ENCODE assay signal across 18 cellular contexts in the genomic region with DNA sequence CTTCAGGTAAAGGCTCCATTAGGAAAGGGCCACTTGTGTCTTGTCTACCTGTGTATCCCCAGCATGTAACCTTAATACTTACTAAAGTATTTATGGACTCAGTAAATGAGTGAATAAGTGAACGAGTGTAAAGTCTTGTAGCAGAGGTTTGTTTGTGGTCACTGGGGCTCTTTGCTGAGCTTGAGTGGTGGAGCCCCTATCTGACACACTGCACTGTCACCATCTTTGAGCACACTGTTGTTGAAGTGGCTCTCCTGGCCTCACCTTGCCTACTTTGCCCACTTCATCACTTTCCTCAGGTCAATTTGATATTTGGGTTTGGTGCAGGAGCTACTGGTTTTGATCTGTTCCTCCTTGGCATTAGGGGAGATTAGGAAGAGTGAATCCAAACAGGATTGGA. TPM values are rescaled to one million over a fixed set of nuclear protein-coding genes. Genes with fewer than 3 reads are reported as not detected.
DNase-seq lines count a peak whose midpoint lies in the region; ATAC-seq and TF ChIP-seq lines count a peak whose summit lies in the region.
"Had no signal": no experiment of that assay in that cellular context is flagged by ENCODE, and none has a peak within 500 bp of the region (broad histone marks: within the 10 kb centered on the region; RNA-seq: fewer than 3 reads in every experiment).

No MANE protein-coding gene starts in this region.

- H3K27me3 Mint-ChIP-seq in activated T-helper 17 cell treated with anti-CD3 and anti-CD28 coated beads, Interleukin-2, amount 50 U/mL, for 72 hours = peaks cover 14% of the 10 kb centered on the region

- no peak for TF ChIP-seq CTCF in HL-60 (IDR thresholded peaks at IDR 0.05; ENCODE audit: insufficient read depth, low read length)
- no peak for TF ChIP-seq CTCF in neutrophil (IDR thresholded peaks at IDR 0.05)

- H3K36me3 ChIP-seq in neutrophil = no peaks in the 10 kb centered on the region

- H3K4me1 Mint-ChIP-seq in activated T-helper 17 cell treated with anti-CD3 and anti-CD28 coated beads, Interleukin-2, amount 50 U/mL, for 72 hours = no peaks in the 10 kb centered on the region
- H3K4me1 Mint-ChIP-seq: CD4-positive, CD25-positive, alpha-beta regulatory T cell had no signal

- peak overlapping the region; percentile 34; the same call in 1 of the 2 replicates for H3K27ac ChIP-seq in HL-60 (replicated peaks)
- H3K27ac ChIP-seq in neutrophil = peak overlapping the region; percentile 64

- H3K4me1 ChIP-seq in neutrophil (ENCODE audit: control insufficient read depth in 1 of 2, insufficient read depth in 1 of 2, low read depth in 1 of 2, low read length in 1 of 2) = peaks cover 18 to 21% of the 10 kb centered on the region in 2 experiments
- H3K4me1 ChIP-seq: Caco-2 had no signal

- no peak overlapping the region for H3K27ac Mint-ChIP-seq in activated T-helper 17 cell treated with anti-CD3 and anti-CD28 coated beads, Interleukin-2, amount 50 U/mL, for 72 hours
- H3K27ac Mint-ChIP-seq: CD4-positive, CD25-positive, alpha-beta regulatory T cell; CD8-positive, alpha-beta T cell; GM23338; H9 had no signal

- H3K4me3 Mint-ChIP-seq in activated T-helper 17 cell treated with anti-CD3 and anti-CD28 coated beads, Interleukin-2, amount 50 U/mL, for 72 hours = no peak overlapping the region
- H3K4me3 Mint-ChIP-seq: CD4-positive, CD25-positive, alpha-beta regulatory T cell; CD8-positive, alpha-beta T cell; GM23338; H9 had no signal

- no peaks in the 10 kb centered on the region for H3K9me3 Mint-ChIP-seq in activated T-helper 17 cell treated with anti-CD3 and anti-CD28 coated beads, Interleukin-2, amount 50 U/mL, for 72 hours
- H3K9me3 Mint-ChIP-seq: CD8-positive, alpha-beta T cell; GM23338; H9 had no signal

- ATAC-seq in activated T-helper 17 cell treated with anti-CD3 and anti-CD28 coated beads, Interleukin-2, amount 50 U/mL, for 72 hours (replicated peaks) = peak; percentile 59
- ATAC-seq in HG02571 (IDR thresholded peaks at IDR 0.05; ENCODE audit: unreplicated experiment) (no peak), HG02610 (IDR thresholded peaks at IDR 0.05; ENCODE audit: unreplicated experiment) (no peak), HG03159 (IDR thresholded peaks at IDR 0.05; ENCODE audit: unreplicated experiment) (no peak)
- ATAC-seq: CD8-positive, alpha-beta T cell; GM12878; GM23338; HCT116 had no signal

- no peaks in the 10 kb centered on the region for H3K9me3 ChIP-seq in neutrophil
- H3K9me3 ChIP-seq: Caco-2 had no signal

- no peak overlapping the region for H3K4me3 ChIP-seq in HL-60 (replicated peaks; ENCODE audit: insufficient read depth, low read length)
- no peak overlapping the region for H3K4me3 ChIP-seq in neutrophil (ENCODE audit: low read depth in 1 of 2, low read length in 1 of 2)
- H3K4me3 ChIP-seq: GM12878, GM23338 had no signal

- DNase-seq in HL-60 (ENCODE audit: low read depth in 1 of 2, low spot score in 1 of 2) = no peak
- DNase-seq: C1 segment of cervical spinal cord; Caco-2; CD4-positive, CD25-positive, alpha-beta regulatory T cell; CD8-positive, alpha-beta T cell; DMS153; DMS79; EL; GDM1; H9 had no signal

- no peaks in the 10 kb centered on the region for H3K27me3 ChIP-seq in HL-60 (ENCODE audit: insufficient read depth, poor library complexity, severe bottlenecking)
- H3K27me3 ChIP-seq in neutrophil = no peaks in the 10 kb centered on the region

- H3K36me3 Mint-ChIP-seq in activated T-helper 17 cell treated with anti-CD3 and anti-CD28 coated beads, Interleukin-2, amount 50 U/mL, for 72 hours (ENCODE audit: low read depth) = no peaks in the 10 kb centered on the region
- H3K36me3 Mint-ChIP-seq: CD4-positive, CD25-positive, alpha-beta regulatory T cell; CD8-positive, alpha-beta T cell had no signal

RNA-seq across cellular contexts. Expression of a gene that starts 39.3 kb away (rescaled TPM):
- total RNA-seq in activated T-helper 17 cell treated with anti-CD3 and anti-CD28 coated beads, Interleukin-2, amount 50 U/mL, for 72 hours = 10 to 100 TPM; 27.6 to 44.1 TPM
- total RNA-seq: Caco-2, GM23338 had no signal
